ENCODE assay signal across 16 cellular contexts in genomic region chr6:137676888-137677287, GRCh38.
DNase-seq lines count a peak whose midpoint lies in the region; ATAC-seq and FAIRE-seq lines count a peak whose summit lies in the region.
"Had no signal": no experiment of that assay in that cellular context is flagged by ENCODE, and none has a peak within 500 bp of the region (broad histone marks: within the 10 kb centered on the region; RNA-seq: fewer than 3 reads in every experiment).

No MANE protein-coding gene starts in this region.

- peak overlapping the region; percentile 62 for H3K4me3 Mint-ChIP-seq in activated CD4-positive, alpha-beta memory T cell treated with anti-CD3 and anti-CD28 coated beads, Interleukin-2, amount 10 ng/mL, durations not matched to agents 7 days and 5 days

- H3K36me3 Mint-ChIP-seq in activated CD4-positive, alpha-beta memory T cell treated with anti-CD3 and anti-CD28 coated beads, Interleukin-2, amount 10 ng/mL, durations not matched to agents 7 days and 5 days (ENCODE audit: low read depth), result peaks cover 19% of the 10 kb centered on the region
- H3K36me3 Mint-ChIP-seq: immature natural killer cell had no signal

- H3K27ac Mint-ChIP-seq in activated CD4-positive, alpha-beta memory T cell treated with anti-CD3 and anti-CD28 coated beads, Interleukin-2, amount 10 ng/mL, durations not matched to agents 7 days and 5 days, result peak overlapping the region; percentile 78

- ATAC-seq in GM19025 (IDR thresholded peaks at IDR 0.05; ENCODE audit: low read depth, unreplicated experiment) (peak; percentile 71), HG02973 (IDR thresholded peaks at IDR 0.05; ENCODE audit: unreplicated experiment) (peak; percentile 70)

- H3K27me3 Mint-ChIP-seq in activated CD4-positive, alpha-beta memory T cell treated with anti-CD3 and anti-CD28 coated beads, Interleukin-2, amount 10 ng/mL, durations not matched to agents 7 days and 5 days, result peaks cover 4% of the 10 kb centered on the region

- POLR2A ChIA-PET in activated CD4-positive, alpha-beta memory T cell treated with anti-CD3 and anti-CD28 coated beads, Interleukin-2, amount 10 ng/mL, durations not matched to agents 7 days and 5 days (lab: Charles Lee), result interaction anchor here (2.0 kb wide), 1 partner anchor 22 kb away, joined by 8 read pairs; no protein-coding TSS in a partner anchor

- H3K9me3 Mint-ChIP-seq in activated CD4-positive, alpha-beta memory T cell treated with anti-CD3 and anti-CD28 coated beads, Interleukin-2, amount 10 ng/mL, durations not matched to agents 7 days and 5 days, result peaks cover 3% of the 10 kb centered on the region
- H3K9me3 Mint-ChIP-seq: immature natural killer cell had no signal

- CTCF ChIA-PET in activated CD4-positive, alpha-beta memory T cell treated with anti-CD3 and anti-CD28 coated beads, Interleukin-2, amount 10 ng/mL, durations not matched to agents 7 days and 5 days (lab: Charles Lee), result interaction anchor here (1.8 kb wide), 1 partner anchor 11 kb away, joined by 9 read pairs; no protein-coding TSS in a partner anchor

- DNase-seq in GM18507 (ENCODE audit: extremely low spot score, insufficient read length, low read depth) (no peak), nucleus accumbens (lab: John Stamatoyannopoulos, UW) (no peak), NCI-H526 (lab: John Stamatoyannopoulos, UW) (no peak), DMS53 (lab: John Stamatoyannopoulos, UW) (no peak), NCI-H774 (lab: John Stamatoyannopoulos, UW) (no peak)
- DNase-seq in activated CD4-positive, alpha-beta memory T cell treated with anti-CD3 and anti-CD28 coated beads, Interleukin-2, amount 10 ng/mL, durations not matched to agents 7 days and 5 days, result no peak
- DNase-seq: BE2C; DMS79 treated with DMSO at 0.1 percent for 48 hours; immature natural killer cell; NCI-H2171 treated with DMSO at 0.1 percent for 48 hours; occipital lobe; SK-N-SH; stimulated activated naive CD4-positive, alpha-beta T cell treated with Interleukin-2 at 50 U/mL for 16 hours had no signal

- FAIRE-seq in GM18507 (lab: Jason Lieb, UNC), result peak; percentile 70
- FAIRE-seq: bronchial epithelial cell had no signal

- H3K4me1 Mint-ChIP-seq in activated CD4-positive, alpha-beta memory T cell treated with anti-CD3 and anti-CD28 coated beads, Interleukin-2, amount 10 ng/mL, durations not matched to agents 7 days and 5 days, result peaks cover 53% of the 10 kb centered on the region
